In the genomic region with DNA sequence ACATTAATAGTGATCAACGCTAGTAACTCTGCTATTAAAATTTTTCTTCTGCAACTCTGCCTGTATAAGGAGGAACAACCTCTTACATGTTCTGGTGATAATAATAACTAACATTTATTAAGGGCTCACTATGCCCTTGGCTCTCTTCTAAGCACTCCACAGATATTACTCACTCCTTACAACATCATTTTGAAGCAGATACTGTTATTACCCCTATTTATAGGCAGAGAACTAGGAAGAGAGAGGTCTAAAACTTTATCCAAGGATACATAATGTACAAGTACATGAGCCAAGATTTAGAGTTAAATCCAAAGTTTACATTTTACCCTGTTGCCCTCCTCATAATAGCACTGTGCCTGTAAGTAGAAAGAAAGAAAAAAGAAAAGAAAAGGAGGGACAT, we compare ENCODE assay signal across 6 cellular contexts.
"Had no signal": no experiment of that assay in that cellular context is flagged by ENCODE, and none has a peak within 500 bp of the region (broad histone marks: within the 10 kb centered on the region; RNA-seq: fewer than 3 reads in every experiment).

No MANE protein-coding gene starts in this region.

- H3K27ac ChIP-seq: HL-60 had no signal

- H3K36me3 Mint-ChIP-seq: IgD-negative memory B cell had no signal

- H3K4me2 ChIP-seq: GM23338 had no signal

- H2AFZ ChIP-seq: GM23338 had no signal

- H3K9me3 Mint-ChIP-seq: GM23338, H9, IgD-negative memory B cell had no signal

- ATAC-seq: GM23338, HepG2 had no signal

- H3K4me3 Mint-ChIP-seq: GM23338, H9, IgD-negative memory B cell had no signal

- H3K4me3 ChIP-seq: GM23338 had no signal

- H3K4me1 Mint-ChIP-seq: IgD-negative memory B cell had no signal

- H3K27ac Mint-ChIP-seq: GM23338, H9, IgD-negative memory B cell had no signal

- DNase-seq: H9, HCEC 1CT had no signal
